Comparison of ENCODE assay signal across 26 cellular contexts in genomic region chr5:174514325-174514724, GRCh38.
"Had no signal": no experiment of that assay in that cellular context is flagged by ENCODE, and none has a peak within 500 bp of the region (broad histone marks: within the 10 kb centered on the region; RNA-seq: fewer than 3 reads in every experiment).

No MANE protein-coding gene starts in this region.

- H3K27me3 ChIP-seq: right atrium auricular region, right lobe of liver, tibial nerve, vagina had no signal

- H3K9me3 ChIP-seq: left lung, lower lobe of right lung, neutrophil, right atrium auricular region, right lobe of liver, tibial nerve, upper lobe of left lung, vagina had no signal

- H3K27ac ChIP-seq: left lung, lower lobe of right lung, neutrophil, right atrium auricular region, right lobe of liver, tibial nerve, upper lobe of left lung, vagina had no signal

- H3K36me3 ChIP-seq: left lung, lower lobe of right lung, neutrophil, right atrium auricular region, right lobe of liver, tibial nerve, upper lobe of left lung, vagina had no signal

- H3K4me1 Mint-ChIP-seq: naive B cell; stimulated activated memory B cell treated with anti-CD40 and anti-IgM and Interleukin-4, amounts not matched to agents 10 μg/mL and 1 μg/mL and 100 μg/mL, for 72 hours; stimulated activated naive CD8-positive, alpha-beta T cell treated with anti-CD3 and anti-CD28 coated beads, Interleukin-15, amount 100 ng/mL, for 72 hours had no signal

- H3K4me1 ChIP-seq: left lung, lower lobe of right lung, right atrium auricular region, right lobe of liver, tibial nerve, upper lobe of left lung, vagina had no signal

- H3K27me3 Mint-ChIP-seq: naive B cell; stimulated activated memory B cell treated with anti-CD40 and anti-IgM and Interleukin-4, amounts not matched to agents 10 μg/mL and 1 μg/mL and 100 μg/mL, for 72 hours had no signal

- H3K4me3 Mint-ChIP-seq: immature natural killer cell; mesothelial cell of epicardium; natural killer cell; stimulated activated memory B cell treated with anti-CD40 and anti-IgM and Interleukin-4, amounts not matched to agents 10 μg/mL and 1 μg/mL and 100 μg/mL, for 72 hours; stimulated activated naive CD8-positive, alpha-beta T cell treated with anti-CD3 and anti-CD28 coated beads, Interleukin-15, amount 100 ng/mL, for 72 hours had no signal

- H3K27ac Mint-ChIP-seq: immature natural killer cell; mesothelial cell of epicardium; naive B cell; natural killer cell; progenitor cell of endocrine pancreas; stimulated activated memory B cell treated with anti-CD40 and anti-IgM and Interleukin-4, amounts not matched to agents 10 μg/mL and 1 μg/mL and 100 μg/mL, for 72 hours; stimulated activated naive CD8-positive, alpha-beta T cell treated with anti-CD3 and anti-CD28 coated beads, Interleukin-15, amount 100 ng/mL, for 72 hours had no signal

- H3K9me3 Mint-ChIP-seq: immature natural killer cell, natural killer cell had no signal

- H3K4me3 ChIP-seq: left lung, lower lobe of right lung, right atrium auricular region, right lobe of liver, smooth muscle cell, tibial nerve, upper lobe of left lung, vagina had no signal

- ATAC-seq: left colon; left lung; lower lobe of right lung; natural killer cell; right lobe of liver; stimulated activated memory B cell treated with anti-CD40 and anti-IgM and Interleukin-4, amounts not matched to agents 10 μg/mL and 1 μg/mL and 100 μg/mL, for 72 hours; stimulated activated naive CD8-positive, alpha-beta T cell treated with anti-CD3 and anti-CD28 coated beads, Interleukin-15, amount 100 ng/mL, for 72 hours had no signal

- H3K36me3 Mint-ChIP-seq: immature natural killer cell; mesothelial cell of epicardium; naive B cell; natural killer cell; stimulated activated memory B cell treated with anti-CD40 and anti-IgM and Interleukin-4, amounts not matched to agents 10 μg/mL and 1 μg/mL and 100 μg/mL, for 72 hours had no signal

- H3K4me2 ChIP-seq: smooth muscle cell had no signal

- DNase-seq: immature natural killer cell; kidney; left colon; left lung; lower lobe of right lung; mammary epithelial cell; mesendoderm; naive B cell; natural killer cell; occipital lobe; right lobe of liver; stimulated activated CD4-positive, alpha-beta T cell treated with anti-CD3 and anti-CD28 coated beads, Interleukin-1b, Interleukin-23, amount 100 ng/mL, for 48 hours; stimulated activated CD4-positive, alpha-beta T cell treated with anti-CD3 and anti-CD28 coated beads, Interleukin-2, amount 100 ng/mL, for 48 hours; stimulated activated CD4-positive, alpha-beta T cell treated with anti-CD3 and anti-CD28 coated beads, Interleukin-4, amount 100 ng/mL, for 4 hours; stimulated activated CD8-positive, alpha-beta memory T cell treated with anti-CD3 and anti-CD28 coated beads, Interleukin-4, amount 100 ng/mL, for 48 hours; stimulated activated naive CD4-positive, alpha-beta T cell treated with Interleukin-2 at 50 U/mL for 16 hours; stimulated activated naive CD8-positive, alpha-beta T cell treated with anti-CD3 and anti-CD28 coated beads, Interleukin-15, amount 100 ng/mL, for 72 hours had no signal
